Comparison of ENCODE assay signal across 8 cellular contexts in genomic region chr12:50283924-50284236, GRCh38. TPM values are rescaled to one million over a fixed set of nuclear protein-coding genes. Genes with fewer than 3 reads are reported as not detected.
A peak's percentile ranks its signal among the peaks of the same experiment; 100 is the strongest.
DNase-seq lines count a peak whose midpoint lies in the region; ATAC-seq and TF ChIP-seq lines count a peak whose summit lies in the region.

No MANE protein-coding gene starts in this region.

- H3K27ac ChIP-seq in ACC112 (ENCODE audit: low read depth, low read length) (peak overlapping the region; percentile 16; the same call in 1 of the 2 replicates), RWPE1 (peak overlapping the region; percentile 70), esophagus (ENCODE audit: low read depth in 2 of 2, low read length in 1 of 2) (peak overlapping the region; percentile 85 to 90)

- H3K4me1 ChIP-seq in ACC112 (ENCODE audit: control insufficient read depth, insufficient read depth, low read length, unreplicated experiment), result peaks cover 13% of the 10 kb centered on the region
- no peaks in the 10 kb centered on the region for H3K4me1 ChIP-seq in esophagus (ENCODE audit: control insufficient read depth in 2 of 2, insufficient read depth in 2 of 2, low read length in 1 of 2)

- POLR2A ChIA-PET in RWPE1 (lab: Yijun Ruan, JAX; ENCODE audit: low non-redundant PET), result interaction anchor here (0.6 to 1.5 kb wide), 5 partner anchors 9 to 61 kb away, joined by 3 to 14 read pairs (median 3); no protein-coding TSS in a partner anchor

- no peaks in the 10 kb centered on the region for H3K9me3 ChIP-seq in esophagus (ENCODE audit: control insufficient read depth in 2 of 2, insufficient read depth in 1 of 2, low read depth in 1 of 2, low read length in 1 of 2)

- H3K27me3 ChIP-seq in ACC112 (ENCODE audit: insufficient read depth, low read length) (no peaks in the 10 kb centered on the region), esophagus (ENCODE audit: control insufficient read depth in 1 of 2, insufficient read depth in 2 of 2, low read length in 2 of 2) (no peaks in the 10 kb centered on the region)

- H3K27ac Mint-ChIP-seq in natural killer cell treated with Interleukin-12 subunit alpha and Interleukin-12 subunit beta and Interleukin-15 and Interleukin-18, amount 100 ng/mL, for 72 hours, result peak overlapping the region; percentile 54 to 55

- WGBS in esophagus, 2 donors, result 19 to 22% methylated on average over 6 of the region's 6 CpGs

- H3K27me3 Mint-ChIP-seq in natural killer cell treated with Interleukin-12 subunit alpha and Interleukin-12 subunit beta and Interleukin-15 and Interleukin-18, amount 100 ng/mL, for 72 hours, result peaks cover 0 to 5% of the 10 kb centered on the region in 2 donors

- no peak for TF ChIP-seq CTCF in RWPE1 (conservative IDR thresholded peaks at IDR 0.05; ENCODE audit: low read depth)

- H3K36me3 Mint-ChIP-seq in natural killer cell treated with Interleukin-12 subunit alpha and Interleukin-12 subunit beta and Interleukin-15 and Interleukin-18, amount 100 ng/mL, for 72 hours, result no peaks in the 10 kb centered on the region

- peaks cover 12 to 14% of the 10 kb centered on the region in 2 donors for H3K4me1 Mint-ChIP-seq in natural killer cell treated with Interleukin-12 subunit alpha and Interleukin-12 subunit beta and Interleukin-15 and Interleukin-18, amount 100 ng/mL, for 72 hours (ENCODE audit: low read depth in 2 of 2)

- H3K79me2 ChIP-seq in ACC112 (ENCODE audit: control insufficient read depth, insufficient read depth, low read length, unreplicated experiment), result peaks cover 14% of the 10 kb centered on the region

- H3K4me3 Mint-ChIP-seq in natural killer cell treated with Interleukin-12 subunit alpha and Interleukin-12 subunit beta and Interleukin-15 and Interleukin-18, amount 100 ng/mL, for 72 hours, result peak overlapping the region; percentile 90

- H2AFZ ChIP-seq in ACC112 (ENCODE audit: low read length, unreplicated experiment), result peak overlapping the region; percentile 95

- H3K36me3 ChIP-seq in ACC112 (ENCODE audit: insufficient read depth, low read length) (no peaks in the 10 kb centered on the region), esophagus (ENCODE audit: control insufficient read depth in 2 of 2, insufficient read depth in 2 of 2, low read length in 1 of 2) (no peaks in the 10 kb centered on the region)

- DNase-seq in RWPE1 (ENCODE audit: low spot score) (no peak), DMS153 treated with DMSO at 0.1 percent for 48 hours (lab: John Stamatoyannopoulos, UW; ENCODE audit: unreplicated experiment) (no peak), OCI-M1 (lab: John Stamatoyannopoulos, UW) (no peak)
- no peak for DNase-seq in natural killer cell treated with Interleukin-12 subunit alpha and Interleukin-12 subunit beta and Interleukin-15 and Interleukin-18, amount 100 ng/mL, for 72 hours (ENCODE audit: low spot score)

- CTCF ChIA-PET in RWPE1 (lab: Yijun Ruan, JAX), result interaction anchor here (0.6 to 1.0 kb wide), 6 partner anchors 19 to 105 kb away, joined by 3 to 4 read pairs (median 3); no protein-coding TSS in a partner anchor

- H3K9me3 Mint-ChIP-seq in natural killer cell treated with Interleukin-12 subunit alpha and Interleukin-12 subunit beta and Interleukin-15 and Interleukin-18, amount 100 ng/mL, for 72 hours, result no peaks in the 10 kb centered on the region

- ATAC-seq in GM18498 (IDR thresholded peaks at IDR 0.05; ENCODE audit: unreplicated experiment), result peak; percentile 4
- peak; percentile 18 to 29 for ATAC-seq in natural killer cell treated with Interleukin-12 subunit alpha and Interleukin-12 subunit beta and Interleukin-15 and Interleukin-18, amount 100 ng/mL, for 72 hours
- ATAC-seq in GM21619 (IDR thresholded peaks at IDR 0.05; ENCODE audit: unreplicated experiment), result no peak

- peak overlapping the region; percentile 86 for H3K4me3 ChIP-seq in ACC112 (ENCODE audit: low read depth, low read length)
- peak overlapping the region; percentile 75 to 84 for H3K4me3 ChIP-seq in esophagus (ENCODE audit: low read depth in 1 of 2, low read length in 2 of 2)

RNA-seq across cellular contexts. Expression of gene LIMA1, which starts 0.6 kb away (rescaled TPM):
- 10 to 100 TPM; 21.7 to 26.9 TPM for polyA plus RNA-seq in esophagus
- total RNA-seq in natural killer cell treated with Interleukin-12 subunit alpha and Interleukin-12 subunit beta and Interleukin-15 and Interleukin-18, amount 100 ng/mL, for 72 hours, result 10 to 100 TPM; 15.3 to 41.3 TPM

Comparison
In these comparisons a context has a peak if more than half of its experiments do, and no peak if none do; other contexts are left out.
1. H3K27ac ChIP-seq: peak in every context shown above with its lines; median percentile 88 in esophagus; 70 in RWPE1; 16 in ACC112.